8 cellular contexts compared by ENCODE assay signal in the genomic region with DNA sequence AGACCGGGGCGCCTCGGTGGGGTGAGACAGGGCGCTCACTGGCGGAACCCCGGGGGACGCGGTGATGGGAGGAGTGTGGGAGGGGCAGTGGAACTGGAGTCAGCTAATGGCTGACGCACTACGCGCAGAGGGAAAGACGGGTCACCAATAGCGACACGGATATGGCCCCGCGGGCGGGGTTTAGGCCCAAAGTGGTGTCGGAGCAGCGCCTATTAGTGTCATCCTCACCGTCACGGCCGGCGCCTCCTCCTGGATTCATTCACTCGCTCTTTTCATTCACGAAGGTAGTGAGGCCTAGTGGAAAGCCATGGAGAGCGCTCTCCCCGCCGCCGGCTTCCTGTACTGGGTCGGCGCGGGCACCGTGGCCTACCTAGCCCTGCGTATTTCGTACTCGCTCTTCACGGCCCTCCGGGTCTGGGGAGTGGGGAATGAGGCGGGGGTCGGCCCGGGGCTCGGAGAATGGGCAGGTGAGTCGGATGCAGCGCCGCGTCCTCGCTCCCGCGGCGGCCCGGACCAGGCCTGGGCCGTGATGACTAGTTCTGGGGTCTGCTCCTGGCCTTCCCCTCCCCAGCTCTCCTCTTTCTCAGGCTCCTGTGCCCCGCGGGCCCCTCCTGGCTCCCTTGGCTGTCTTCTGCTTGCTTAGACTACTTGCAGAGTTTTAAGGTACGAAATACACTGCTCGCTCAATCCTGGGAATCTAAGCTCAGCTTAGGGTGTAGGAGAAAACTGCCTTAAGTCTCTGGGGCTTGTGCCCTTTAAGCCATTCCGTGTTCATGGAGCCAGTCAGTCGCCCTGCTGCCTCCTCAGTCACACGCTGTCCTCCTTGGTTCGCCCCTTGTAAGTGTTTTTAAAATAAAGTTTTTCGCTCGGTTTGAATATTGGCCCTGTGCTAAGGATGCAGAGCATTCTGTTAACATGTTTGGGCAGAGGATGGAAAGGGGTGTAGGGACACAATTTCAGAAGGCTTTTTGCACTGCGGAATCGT. TPM values are rescaled to one million over a fixed set of nuclear protein-coding genes. Genes with fewer than 3 reads are reported as not detected.
A peak's percentile ranks its signal among the peaks of the same experiment; 100 is the strongest.
DNase-seq lines count a peak whose midpoint lies in the region; ATAC-seq and TF ChIP-seq lines count a peak whose summit lies in the region.

A gene (plus strand): TSS at position 218 of the 985 bp plus-strand sequence. CDS start 90 bp downstream, at position 308.

- H3K36me3 ChIP-seq in WERI-Rb-1 (peaks cover 9% of the 10 kb centered on the region), mammary epithelial cell (ENCODE audit: insufficient read depth, low read length) (peaks cover 9% of the 10 kb centered on the region), skeletal muscle tissue (ENCODE audit: control insufficient read depth in 3 of 3, insufficient read depth in 3 of 3, low read length in 3 of 3) (peaks cover 0 to 4% (median 2%) of the 10 kb centered on the region in 3 donors)

- DNase-seq in AG04449 (ENCODE audit: low read depth, low spot score) (peak; percentile 93), NCI-H2227 (lab: John Stamatoyannopoulos, UW; ENCODE audit: unreplicated experiment) (peak; percentile 99), WERI-Rb-1 (peak; percentile 98), mammary epithelial cell (peak; percentile 99)

- WGBS in mammary epithelial cell (ENCODE audit: low coverage, missing lambda C conversion rate), result 3% methylated on average over 26 of the region's 64 CpGs

- no peaks in the 10 kb centered on the region for H3K27me3 ChIP-seq in WERI-Rb-1 (ENCODE audit: insufficient read depth, low read depth, severe bottlenecking)
- H3K27me3 ChIP-seq in mammary epithelial cell (ENCODE audit: insufficient read depth, low read length), result no peaks in the 10 kb centered on the region
- H3K27me3 ChIP-seq in skeletal muscle tissue (ENCODE audit: control insufficient read depth in 3 of 3, insufficient read depth in 3 of 3, low read length in 3 of 3), result no peaks in the 10 kb centered on the region

- peaks cover 50% of the 10 kb centered on the region for H3K79me2 ChIP-seq in mammary epithelial cell (ENCODE audit: insufficient read depth, low read length)

- dilution Hi-C loops in mammary epithelial cell (cut with HindIII; ENCODE audit: low sequenced_read_pairs), result no loop called here

- H3K9me3 ChIP-seq in WERI-Rb-1 (ENCODE audit: severe bottlenecking) (peaks cover 2% of the 10 kb centered on the region), mammary epithelial cell (replicated peaks; ENCODE audit: insufficient read depth, low read length) (peaks cover 7% of the 10 kb centered on the region), iPS-18c (ENCODE audit: control insufficient read depth, insufficient read depth, low read length) (no peaks in the 10 kb centered on the region), skeletal muscle tissue (ENCODE audit: control insufficient read depth in 3 of 3, low read length in 3 of 3) (no peaks in the 10 kb centered on the region)

- CTCF ChIA-PET in AG04449 (lab: Yijun Ruan, JAX) (interaction anchor here (0.8 to 1.4 kb wide), 5 partner anchors 9 to 171 kb away, joined by 3 to 6 read pairs (median 3); no protein-coding TSS in a partner anchor), mammary epithelial cell (lab: Charles Lee; ENCODE audit: low non-redundant PET) (no interaction called here)

- no peak for TF ChIP-seq CTCF in AG04449 (IDR thresholded peaks at IDR 0.05; ENCODE audit: insufficient read depth, low read length, missing control alignments)
- no peak for TF ChIP-seq CTCF in WERI-Rb-1 (IDR thresholded peaks at IDR 0.05; ENCODE audit: low read depth, low read length)
- peak in 1 of 2 donors; percentile 8 for TF ChIP-seq CTCF in mammary epithelial cell (conservative IDR thresholded peaks at IDR 0.05 in 1 of 2, IDR thresholded peaks at IDR 0.05 in 1 of 2; ENCODE audit: extremely low read depth in 1 of 2, insufficient read depth in 1 of 2, low read depth in 1 of 2, low read length in 2 of 2)

- ATAC-seq in GM18873 (IDR thresholded peaks at IDR 0.05; ENCODE audit: low FRiP score, unreplicated experiment) (peak; percentile 97), HG03139 (IDR thresholded peaks at IDR 0.05; ENCODE audit: unreplicated experiment) (peak; percentile 97)

- H3K9ac ChIP-seq in mammary epithelial cell (ENCODE audit: insufficient read depth, low read length) (peak within 1 kb of the TSS; percentile 97), skeletal muscle tissue (ENCODE audit: low read depth in 1 of 3, low read length in 3 of 3) (peak within 1 kb of the TSS; percentile 94)

- intact Hi-C loops in mammary epithelial cell (cut with micrococcal nuclease), result no loop called here

- peak within 1 kb of the TSS; percentile 79 for H3K4me2 ChIP-seq in mammary epithelial cell (ENCODE audit: insufficient read depth, low read depth, low read length)

- peak within 1 kb of the TSS; percentile 88 for H3K4me3 ChIP-seq in AG04449 (ENCODE audit: low read depth, low read length)
- H3K4me3 ChIP-seq in WERI-Rb-1 (ENCODE audit: low read depth, low read length), result peak within 1 kb of the TSS; percentile 71
- peak within 1 kb of the TSS; percentile 75 to 85 (median 80) for H3K4me3 ChIP-seq in mammary epithelial cell (replicated peaks in 1 of 3; ENCODE audit: insufficient read depth in 1 of 3, low read depth in 2 of 3, low read length in 3 of 3)
- H3K4me3 ChIP-seq in iPS-18c (ENCODE audit: insufficient read depth, low read depth, low read length), result peak within 1 kb of the TSS; percentile 71
- H3K4me3 ChIP-seq in skeletal muscle tissue (ENCODE audit: low read length in 3 of 3), result peak within 1 kb of the TSS; percentile 82 to 91 (median 89)

- TSS peak; percentile 50 for BruUV-seq in mammary epithelial cell (replicated peaks; lab: Mats Ljungman, UMichigan)

- H2AFZ ChIP-seq in mammary epithelial cell (ENCODE audit: low read depth, low read length), result peak within 1 kb of the TSS; percentile 85

- in situ Hi-C loops in mammary epithelial cell (cut with MboI; ENCODE audit: low sequenced_read_pairs in 2 of 2), result no loop called here

- no peaks in the 10 kb centered on the region for H4K20me1 ChIP-seq in mammary epithelial cell (ENCODE audit: insufficient read depth, low read length)

- POLR2A ChIA-PET in AG04449 (lab: Yijun Ruan, JAX), result interaction anchor here (0.6 to 0.8 kb wide), 3 partner anchors 13 to 121 kb away, joined by 3 to 5 read pairs (median 4); no protein-coding TSS in a partner anchor

- H3K4me1 ChIP-seq in mammary epithelial cell (ENCODE audit: insufficient read depth, low read length) (peaks cover 7% of the 10 kb centered on the region), skeletal muscle tissue (ENCODE audit: control insufficient read depth in 3 of 3, insufficient read depth in 3 of 3, low read length in 3 of 3) (peaks cover 13 to 17% (median 16%) of the 10 kb centered on the region in 3 donors)

- peak within 1 kb of the TSS; percentile 79 for H3K27ac ChIP-seq in WERI-Rb-1
- H3K27ac ChIP-seq in mammary epithelial cell (ENCODE audit: insufficient read depth, low read depth, low read length), result peak within 1 kb of the TSS; percentile 87
- peak within 1 kb of the TSS; percentile 93 for H3K27ac ChIP-seq in skeletal muscle tissue (ENCODE audit: low read depth, low read length)

RNA-seq across cellular contexts. Expression of the gene that starts here (rescaled TPM):
- 100 to 1,000 TPM; 151 to 175 TPM for total RNA-seq in mammary epithelial cell
- polyA plus RNA-seq in mammary epithelial cell, result 71.4 TPM
- polyA minus RNA-seq in mammary epithelial cell, result 277 TPM
- 40.7 TPM for total RNA-seq in skeletal muscle tissue

Comparison
In these comparisons a context has a peak if more than half of its experiments do, and no peak if none do; other contexts are left out.
1. Peak in every context shown above with its lines: DNase-seq, ATAC-seq, H3K4me3 ChIP-seq and H3K27ac ChIP-seq.